Comparison of ENCODE assay signal across 8 cellular contexts in the genomic region with DNA sequence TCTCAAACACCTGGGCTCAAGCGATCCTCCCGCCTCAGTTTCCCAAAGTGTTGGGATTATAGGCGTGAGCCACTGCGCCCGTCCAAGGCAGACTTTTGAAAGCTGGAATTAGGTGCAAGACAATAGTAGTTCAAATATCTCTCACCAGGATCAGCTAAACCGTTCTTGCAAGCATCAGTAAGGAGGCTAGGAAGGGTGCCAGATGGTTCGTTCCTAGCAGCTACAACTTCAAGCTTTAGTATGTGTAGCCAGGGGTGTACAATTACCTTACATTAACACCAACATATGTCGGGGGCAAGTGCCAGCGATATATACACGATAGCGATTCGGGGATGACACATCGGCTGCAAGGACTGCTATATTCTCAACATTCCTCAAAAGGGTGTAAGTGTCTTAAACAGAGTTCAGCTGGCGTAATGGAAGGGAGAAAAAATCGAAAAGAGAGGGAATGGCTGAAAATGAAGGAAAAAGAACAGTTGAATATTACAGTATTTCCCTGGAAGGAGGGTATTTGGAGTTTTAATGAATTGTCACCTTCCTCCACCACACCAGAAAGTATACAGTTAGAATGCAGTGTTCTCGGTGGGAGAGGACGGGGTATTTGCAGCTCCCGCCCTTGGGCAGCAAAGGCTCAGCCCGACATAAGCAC. TPM values are rescaled to one million over a fixed set of nuclear protein-coding genes. Genes with fewer than 3 reads are reported as not detected.
DNase-seq lines count a peak whose midpoint lies in the region; ATAC-seq and TF ChIP-seq lines count a peak whose summit lies in the region.

No MANE protein-coding gene starts in this region.

- peaks cover 13% of the 10 kb centered on the region for H3K27me3 Mint-ChIP-seq in activated CD8-positive, alpha-beta memory T cell treated with anti-CD3 and anti-CD28 coated beads, Interleukin-2, amount 10 ng/mL, durations not matched to agents 7 days and 5 days
- no peaks in the 10 kb centered on the region for H3K27me3 Mint-ChIP-seq in MCF 10A (ENCODE audit: insufficient read depth, unreplicated experiment)
- H3K27me3 Mint-ChIP-seq in stimulated activated naive CD8-positive, alpha-beta T cell treated with anti-CD3 and anti-CD28 coated beads, Interleukin-15, Interleukin-2, amounts not matched to agents 100 ng/mL and 50 ng/mL, for 24 hours: peaks cover 7% of the 10 kb centered on the region

- BruUV-seq in MCF 10A (replicated peaks; lab: Mats Ljungman, UMichigan): TSS peak; percentile 62

- peak; percentile 35 for ATAC-seq in activated CD8-positive, alpha-beta memory T cell treated with anti-CD3 and anti-CD28 coated beads, Interleukin-2, amount 10 ng/mL, durations not matched to agents 7 days and 5 days

- no peak for TF ChIP-seq CTCF in MCF 10A (IDR thresholded peaks at IDR 0.05; ENCODE audit: unreplicated experiment)

- DNase-seq in activated CD8-positive, alpha-beta memory T cell treated with anti-CD3 and anti-CD28 coated beads, Interleukin-2, amount 10 ng/mL, durations not matched to agents 7 days and 5 days: no peak
- DNase-seq in activated CD8-positive, alpha-beta memory T cell treated with anti-CD3 and anti-CD28 coated beads, Interleukin-2, amount 50 U/mL, for 4 hours: no peak
- DNase-seq in M059J (ENCODE audit: low read depth): peak; percentile 32
- DNase-seq in MCF 10A (ENCODE audit: unreplicated experiment): peak; percentile 10
- peak; percentile 58 for DNase-seq in iris pigment epithelial cell (ENCODE audit: low read depth)
- DNase-seq in COLO668 (lab: John Stamatoyannopoulos, UW; ENCODE audit: unreplicated experiment): no peak
- DNase-seq in NCI-H446 treated with DMSO at 0.1 percent for 48 hours (lab: John Stamatoyannopoulos, UW): no peak

- H3K9me3 Mint-ChIP-seq in activated CD8-positive, alpha-beta memory T cell treated with anti-CD3 and anti-CD28 coated beads, Interleukin-2, amount 10 ng/mL, durations not matched to agents 7 days and 5 days (ENCODE audit: low read depth): no peaks in the 10 kb centered on the region
- H3K9me3 Mint-ChIP-seq in MCF 10A (ENCODE audit: unreplicated experiment): no peaks in the 10 kb centered on the region
- no peaks in the 10 kb centered on the region for H3K9me3 Mint-ChIP-seq in stimulated activated naive CD8-positive, alpha-beta T cell treated with anti-CD3 and anti-CD28 coated beads, Interleukin-15, Interleukin-2, amounts not matched to agents 100 ng/mL and 50 ng/mL, for 24 hours

- H3K27ac Mint-ChIP-seq in activated CD8-positive, alpha-beta memory T cell treated with anti-CD3 and anti-CD28 coated beads, Interleukin-2, amount 10 ng/mL, durations not matched to agents 7 days and 5 days: peak overlapping the region; percentile 68
- peak overlapping the region; percentile 62 for H3K27ac Mint-ChIP-seq in MCF 10A (ENCODE audit: low read depth, unreplicated experiment)
- peak overlapping the region; percentile 22 for H3K27ac Mint-ChIP-seq in stimulated activated naive CD8-positive, alpha-beta T cell treated with anti-CD3 and anti-CD28 coated beads, Interleukin-15, Interleukin-2, amounts not matched to agents 100 ng/mL and 50 ng/mL, for 24 hours

- H3K36me3 Mint-ChIP-seq in activated CD8-positive, alpha-beta memory T cell treated with anti-CD3 and anti-CD28 coated beads, Interleukin-2, amount 10 ng/mL, durations not matched to agents 7 days and 5 days: peaks cover 3% of the 10 kb centered on the region
- H3K36me3 Mint-ChIP-seq in MCF 10A (ENCODE audit: insufficient read depth, unreplicated experiment): peaks cover 5% of the 10 kb centered on the region
- no peaks in the 10 kb centered on the region for H3K36me3 Mint-ChIP-seq in stimulated activated naive CD8-positive, alpha-beta T cell treated with anti-CD3 and anti-CD28 coated beads, Interleukin-15, Interleukin-2, amounts not matched to agents 100 ng/mL and 50 ng/mL, for 24 hours (ENCODE audit: low read depth)

- peaks cover 23% of the 10 kb centered on the region for H3K4me1 Mint-ChIP-seq in activated CD8-positive, alpha-beta memory T cell treated with anti-CD3 and anti-CD28 coated beads, Interleukin-2, amount 10 ng/mL, durations not matched to agents 7 days and 5 days
- H3K4me1 Mint-ChIP-seq in MCF 10A (ENCODE audit: insufficient read depth, unreplicated experiment): peaks cover 6% of the 10 kb centered on the region
- peaks cover 25% of the 10 kb centered on the region for H3K4me1 Mint-ChIP-seq in stimulated activated naive CD8-positive, alpha-beta T cell treated with anti-CD3 and anti-CD28 coated beads, Interleukin-15, Interleukin-2, amounts not matched to agents 100 ng/mL and 50 ng/mL, for 24 hours (ENCODE audit: low read depth)

- peak overlapping the region; percentile 88 for H3K4me3 Mint-ChIP-seq in activated CD8-positive, alpha-beta memory T cell treated with anti-CD3 and anti-CD28 coated beads, Interleukin-2, amount 10 ng/mL, durations not matched to agents 7 days and 5 days
- H3K4me3 Mint-ChIP-seq in MCF 10A (ENCODE audit: unreplicated experiment): peak overlapping the region; percentile 79
- peak overlapping the region; percentile 92 for H3K4me3 Mint-ChIP-seq in stimulated activated naive CD8-positive, alpha-beta T cell treated with anti-CD3 and anti-CD28 coated beads, Interleukin-15, Interleukin-2, amounts not matched to agents 100 ng/mL and 50 ng/mL, for 24 hours

- intact Hi-C loops in MCF 10A (cut with micrococcal nuclease): loop anchor here (2.0 kb wide), 2 partner anchors 16 to 60 kb away; no protein-coding TSS in a partner anchor

- CTCF ChIA-PET in activated CD8-positive, alpha-beta memory T cell treated with anti-CD3 and anti-CD28 coated beads, Interleukin-2, amount 10 ng/mL, durations not matched to agents 7 days and 5 days (lab: Charles Lee): interaction anchor here (1.1 to 3.4 kb wide), 8 partner anchors 22 to 212 kb away, joined by 3 to 28 read pairs (median 4); partner anchors contain the start of gene SMARCD1
- CTCF ChIA-PET in MCF 10A (lab: Yijun Ruan, JAX): interaction anchor here (0.6 to 0.8 kb wide), 2 partner anchors 24 to 28 kb away, joined by 3 to 7 read pairs; no protein-coding TSS in a partner anchor

- POLR2A ChIA-PET in MCF 10A (lab: Yijun Ruan, JAX): interaction anchor here (0.5 to 3.7 kb wide), 18 partner anchors 10 to 130 kb away, joined by 3 to 73 read pairs (median 5); partner anchors contain the start of gene LARP4

RNA-seq across cellular contexts. Expression of gene LIMA1, which starts 0.6 kb away (rescaled TPM):
- 10 to 100 TPM; 36.4 to 64.2 TPM for total RNA-seq in activated CD8-positive, alpha-beta memory T cell treated with anti-CD3 and anti-CD28 coated beads, Interleukin-2, amount 10 ng/mL, durations not matched to agents 7 days and 5 days
- total RNA-seq in M059J (2014; rRNA removed; shearing (Covaris generic)): 199 and 240 TPM in 2 replicates
- 65.5 and 86.0 TPM in 2 replicates for total RNA-seq in MCF 10A (2022)

Comparison
In these comparisons a context has a peak if more than half of its experiments do, and no peak if none do; other contexts are left out.
1. DNase-seq: peak in M059J (single experiment), MCF 10A (single experiment) and iris pigment epithelial cell (single experiment); none in activated CD8-positive, alpha-beta memory T cell treated with anti-CD3 and anti-CD28 coated beads, Interleukin-2, amount 10 ng/mL, durations not matched to agents 7 days and 5 days (single experiment), activated CD8-positive, alpha-beta memory T cell treated with anti-CD3 and anti-CD28 coated beads, Interleukin-2, amount 50 U/mL, for 4 hours (single experiment), COLO668 (single experiment) and NCI-H446 treated with DMSO at 0.1 percent for 48 hours (single experiment).
2. Peak in every context shown above with its lines, with median percentiles within 50 percentile points of each other: H3K27ac Mint-ChIP-seq and H3K4me3 Mint-ChIP-seq.